ENCODE assay signal across 8 cellular contexts in genomic region chr4:84964995-84965557, GRCh38. TPM values are rescaled to one million over a fixed set of nuclear protein-coding genes. Genes with fewer than 3 reads are reported as not detected.
DNase-seq lines count a peak whose midpoint lies in the region; ATAC-seq and TF ChIP-seq lines count a peak whose summit lies in the region.

No MANE protein-coding gene starts in this region.

- H3K27ac ChIP-seq in endodermal cell (ENCODE audit: low read depth, low read length): peak overlapping the region; percentile 91

- peaks cover 5% of the 10 kb centered on the region for H3K4me1 ChIP-seq in endodermal cell (ENCODE audit: control insufficient read depth, insufficient read depth, low read length)

- in situ Hi-C loops in ACHN (cut with HindIII; ENCODE audit: low pct_ligation_motif_present, low pct_unique_long_range_greater_than_20kb, low sequenced_read_pairs): no loop called here

- H3K9me3 Mint-ChIP-seq in endodermal cell (no peaks in the 10 kb centered on the region), nephron progenitor cell (no peaks in the 10 kb centered on the region)

- WGBS in endodermal cell (ENCODE audit: insufficient coverage in 1 of 2, insufficient read length in 1 of 2), 2 experiments: 52 to 100% methylated on average over 1 to 2 of the region's 6 CpGs

- TF ChIP-seq CTCF in AG09309 (IDR thresholded peaks at IDR 0.05; ENCODE audit: control insufficient read depth, insufficient read depth, low read depth, low read length, missing control alignments) (no peak), endodermal cell (conservative IDR thresholded peaks at IDR 0.05) (no peak), nephron progenitor cell (IDR thresholded peaks at IDR 0.05) (no peak)

- DNase-seq in AG09309 (ENCODE audit: low read depth) (no peak), MG63 (no peak), endodermal cell (no peak), nephron progenitor cell (no peak), HCEC 1CT (no peak), ACHN (no peak)
- no peak for DNase-seq in activated naive CD4-positive, alpha-beta T cell treated with Interleukin-2 at 50 U/mL for 16 hours

- no peaks in the 10 kb centered on the region for H3K9me3 ChIP-seq in MG63
- H3K9me3 ChIP-seq in endodermal cell (ENCODE audit: control insufficient read depth, low read length): no peaks in the 10 kb centered on the region

- H3K27ac Mint-ChIP-seq in endodermal cell (peak overlapping the region; percentile 84), nephron progenitor cell (no peak overlapping the region)

- H3K27me3 Mint-ChIP-seq in endodermal cell (ENCODE audit: insufficient read depth) (no peaks in the 10 kb centered on the region), nephron progenitor cell (ENCODE audit: low read depth, poor library complexity) (no peaks in the 10 kb centered on the region)

- H3K4me3 ChIP-seq in AG09309 (ENCODE audit: control insufficient read depth, low read depth, low read length) (peak overlapping the region; percentile 77), MG63 (peak overlapping the region; percentile 78), endodermal cell (ENCODE audit: low read length) (peak overlapping the region; percentile 86)

- H3K4me1 Mint-ChIP-seq in endodermal cell (peaks cover 22% of the 10 kb centered on the region), nephron progenitor cell (peaks cover 38% of the 10 kb centered on the region)

- no peak for ATAC-seq in HG03095 (IDR thresholded peaks at IDR 0.05; ENCODE audit: unreplicated experiment)

- H3K36me3 Mint-ChIP-seq in endodermal cell (ENCODE audit: low read depth) (peaks cover 11% of the 10 kb centered on the region), nephron progenitor cell (ENCODE audit: low read depth) (peaks cover 21% of the 10 kb centered on the region)

- H3K27me3 ChIP-seq in MG63 (no peaks in the 10 kb centered on the region), endodermal cell (ENCODE audit: control insufficient read depth, insufficient read depth, low read length, poor library complexity, severe bottlenecking) (no peaks in the 10 kb centered on the region)

- H3K36me3 ChIP-seq in MG63: no peaks in the 10 kb centered on the region
- H3K36me3 ChIP-seq in endodermal cell (ENCODE audit: control insufficient read depth, insufficient read depth, low read length): peaks cover 13% of the 10 kb centered on the region

- peak overlapping the region; percentile 99 for H3K4me3 Mint-ChIP-seq in endodermal cell
- H3K4me3 Mint-ChIP-seq in nephron progenitor cell: peak overlapping the region; percentile 88

- peak overlapping the region; percentile 81 for H3K9ac ChIP-seq in endodermal cell (ENCODE audit: extremely low read depth, low read length, poor library complexity, severe bottlenecking)

RNA-seq across cellular contexts. Expression of gene WDFY3, which starts 1.4 kb away (rescaled TPM):
- 3.8 and 5.2 TPM in 2 replicates for total RNA-seq in MG63 (2014; rRNA removed; shearing (Covaris generic); ENCODE audit: low replicate concordance)
- total RNA-seq in endodermal cell: 100 to 1,000 TPM in 1 of 2 donors, 10 to 100 TPM in 1; 91.1 to 103 TPM
- 24.9 TPM for polyA plus RNA-seq in endodermal cell (2013, experiment 1 of 2)
- polyA plus RNA-seq in endodermal cell (2013, experiment 2 of 2): 31.5 TPM

Comparison
In these comparisons a context has a peak if more than half of its experiments do, and no peak if none do; other contexts are left out.
1. RNA of gene WDFY3, which starts 1.4 kb away (total RNA-seq): 91.1 to 103 TPM in endodermal cell; 3.8 to 5.2 TPM in MG63; every median in the first group is over 10 times any median in the second.
2. Peak in every context shown above with its lines, with median percentiles within 50 percentile points of each other: H3K4me3 ChIP-seq.